ENCODE assay signal across 2 cellular contexts in the genomic region with DNA sequence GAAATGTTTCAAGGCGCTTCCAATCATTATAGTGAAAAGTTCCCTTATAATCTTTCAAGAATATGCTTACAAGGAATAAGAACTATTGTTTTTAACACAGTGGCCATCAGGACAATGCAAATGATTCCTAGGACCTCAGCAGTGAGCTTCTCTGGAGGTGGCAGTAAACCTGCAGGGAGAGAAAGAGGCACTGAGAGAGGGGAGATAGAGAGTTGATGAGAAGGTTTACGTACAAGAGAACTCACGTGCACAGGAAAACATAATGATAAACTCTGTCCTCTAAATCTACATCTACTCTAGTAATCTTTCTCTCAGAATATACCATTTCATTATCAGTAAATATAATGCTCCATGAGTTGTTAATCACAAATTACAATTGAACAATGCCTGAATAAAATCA.
TF ChIP-seq lines count a peak whose summit lies in the region.

No MANE protein-coding gene starts in this region.

TF ChIP-seq in GM23338, 12 proteins besides CTCF, POLR2A, EP300 and RAD21 (continued from another document and continues in another):
- TF ChIP-seq ZNF331 (CRISPR knock-in tag; IDR thresholded peaks at IDR 0.05; ENCODE audit: low read depth) (no peak), EZH2 (IDR thresholded peaks at IDR 0.05; ENCODE audit: low read depth, unreplicated experiment) (no peak), JUNB (IDR thresholded peaks at IDR 0.05; ENCODE audit: unreplicated experiment) (no peak), ZNF114 (CRISPR knock-in tag; IDR thresholded peaks at IDR 0.05) (no peak), STAT1 (IDR thresholded peaks at IDR 0.05; ENCODE audit: unreplicated experiment) (no peak), POLR2AphosphoS5 (IDR thresholded peaks at IDR 0.05; ENCODE audit: low read depth) (no peak), CREB1 (CRISPR knock-in tag; IDR thresholded peaks at IDR 0.05; ENCODE audit: low read depth) (no peak)
- TF ChIP-seq, protein P1, sequence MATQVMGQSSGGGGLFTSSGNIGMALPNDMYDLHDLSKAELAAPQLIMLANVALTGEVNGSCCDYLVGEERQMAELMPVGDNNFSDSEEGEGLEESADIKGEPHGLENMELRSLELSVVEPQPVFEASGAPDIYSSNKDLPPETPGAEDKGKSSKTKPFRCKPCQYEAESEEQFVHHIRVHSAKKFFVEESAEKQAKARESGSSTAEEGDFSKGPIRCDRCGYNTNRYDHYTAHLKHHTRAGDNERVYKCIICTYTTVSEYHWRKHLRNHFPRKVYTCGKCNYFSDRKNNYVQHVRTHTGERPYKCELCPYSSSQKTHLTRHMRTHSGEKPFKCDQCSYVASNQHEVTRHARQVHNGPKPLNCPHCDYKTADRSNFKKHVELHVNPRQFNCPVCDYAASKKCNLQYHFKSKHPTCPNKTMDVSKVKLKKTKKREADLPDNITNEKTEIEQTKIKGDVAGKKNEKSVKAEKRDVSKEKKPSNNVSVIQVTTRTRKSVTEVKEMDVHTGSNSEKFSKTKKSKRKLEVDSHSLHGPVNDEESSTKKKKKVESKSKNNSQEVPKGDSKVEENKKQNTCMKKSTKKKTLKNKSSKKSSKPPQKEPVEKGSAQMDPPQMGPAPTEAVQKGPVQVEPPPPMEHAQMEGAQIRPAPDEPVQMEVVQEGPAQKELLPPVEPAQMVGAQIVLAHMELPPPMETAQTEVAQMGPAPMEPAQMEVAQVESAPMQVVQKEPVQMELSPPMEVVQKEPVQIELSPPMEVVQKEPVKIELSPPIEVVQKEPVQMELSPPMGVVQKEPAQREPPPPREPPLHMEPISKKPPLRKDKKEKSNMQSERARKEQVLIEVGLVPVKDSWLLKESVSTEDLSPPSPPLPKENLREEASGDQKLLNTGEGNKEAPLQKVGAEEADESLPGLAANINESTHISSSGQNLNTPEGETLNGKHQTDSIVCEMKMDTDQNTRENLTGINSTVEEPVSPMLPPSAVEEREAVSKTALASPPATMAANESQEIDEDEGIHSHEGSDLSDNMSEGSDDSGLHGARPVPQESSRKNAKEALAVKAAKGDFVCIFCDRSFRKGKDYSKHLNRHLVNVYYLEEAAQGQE (IDR thresholded peaks at IDR 0.05; ENCODE audit: unreplicated experiment) = no peak
- TF ChIP-seq, protein P2, sequence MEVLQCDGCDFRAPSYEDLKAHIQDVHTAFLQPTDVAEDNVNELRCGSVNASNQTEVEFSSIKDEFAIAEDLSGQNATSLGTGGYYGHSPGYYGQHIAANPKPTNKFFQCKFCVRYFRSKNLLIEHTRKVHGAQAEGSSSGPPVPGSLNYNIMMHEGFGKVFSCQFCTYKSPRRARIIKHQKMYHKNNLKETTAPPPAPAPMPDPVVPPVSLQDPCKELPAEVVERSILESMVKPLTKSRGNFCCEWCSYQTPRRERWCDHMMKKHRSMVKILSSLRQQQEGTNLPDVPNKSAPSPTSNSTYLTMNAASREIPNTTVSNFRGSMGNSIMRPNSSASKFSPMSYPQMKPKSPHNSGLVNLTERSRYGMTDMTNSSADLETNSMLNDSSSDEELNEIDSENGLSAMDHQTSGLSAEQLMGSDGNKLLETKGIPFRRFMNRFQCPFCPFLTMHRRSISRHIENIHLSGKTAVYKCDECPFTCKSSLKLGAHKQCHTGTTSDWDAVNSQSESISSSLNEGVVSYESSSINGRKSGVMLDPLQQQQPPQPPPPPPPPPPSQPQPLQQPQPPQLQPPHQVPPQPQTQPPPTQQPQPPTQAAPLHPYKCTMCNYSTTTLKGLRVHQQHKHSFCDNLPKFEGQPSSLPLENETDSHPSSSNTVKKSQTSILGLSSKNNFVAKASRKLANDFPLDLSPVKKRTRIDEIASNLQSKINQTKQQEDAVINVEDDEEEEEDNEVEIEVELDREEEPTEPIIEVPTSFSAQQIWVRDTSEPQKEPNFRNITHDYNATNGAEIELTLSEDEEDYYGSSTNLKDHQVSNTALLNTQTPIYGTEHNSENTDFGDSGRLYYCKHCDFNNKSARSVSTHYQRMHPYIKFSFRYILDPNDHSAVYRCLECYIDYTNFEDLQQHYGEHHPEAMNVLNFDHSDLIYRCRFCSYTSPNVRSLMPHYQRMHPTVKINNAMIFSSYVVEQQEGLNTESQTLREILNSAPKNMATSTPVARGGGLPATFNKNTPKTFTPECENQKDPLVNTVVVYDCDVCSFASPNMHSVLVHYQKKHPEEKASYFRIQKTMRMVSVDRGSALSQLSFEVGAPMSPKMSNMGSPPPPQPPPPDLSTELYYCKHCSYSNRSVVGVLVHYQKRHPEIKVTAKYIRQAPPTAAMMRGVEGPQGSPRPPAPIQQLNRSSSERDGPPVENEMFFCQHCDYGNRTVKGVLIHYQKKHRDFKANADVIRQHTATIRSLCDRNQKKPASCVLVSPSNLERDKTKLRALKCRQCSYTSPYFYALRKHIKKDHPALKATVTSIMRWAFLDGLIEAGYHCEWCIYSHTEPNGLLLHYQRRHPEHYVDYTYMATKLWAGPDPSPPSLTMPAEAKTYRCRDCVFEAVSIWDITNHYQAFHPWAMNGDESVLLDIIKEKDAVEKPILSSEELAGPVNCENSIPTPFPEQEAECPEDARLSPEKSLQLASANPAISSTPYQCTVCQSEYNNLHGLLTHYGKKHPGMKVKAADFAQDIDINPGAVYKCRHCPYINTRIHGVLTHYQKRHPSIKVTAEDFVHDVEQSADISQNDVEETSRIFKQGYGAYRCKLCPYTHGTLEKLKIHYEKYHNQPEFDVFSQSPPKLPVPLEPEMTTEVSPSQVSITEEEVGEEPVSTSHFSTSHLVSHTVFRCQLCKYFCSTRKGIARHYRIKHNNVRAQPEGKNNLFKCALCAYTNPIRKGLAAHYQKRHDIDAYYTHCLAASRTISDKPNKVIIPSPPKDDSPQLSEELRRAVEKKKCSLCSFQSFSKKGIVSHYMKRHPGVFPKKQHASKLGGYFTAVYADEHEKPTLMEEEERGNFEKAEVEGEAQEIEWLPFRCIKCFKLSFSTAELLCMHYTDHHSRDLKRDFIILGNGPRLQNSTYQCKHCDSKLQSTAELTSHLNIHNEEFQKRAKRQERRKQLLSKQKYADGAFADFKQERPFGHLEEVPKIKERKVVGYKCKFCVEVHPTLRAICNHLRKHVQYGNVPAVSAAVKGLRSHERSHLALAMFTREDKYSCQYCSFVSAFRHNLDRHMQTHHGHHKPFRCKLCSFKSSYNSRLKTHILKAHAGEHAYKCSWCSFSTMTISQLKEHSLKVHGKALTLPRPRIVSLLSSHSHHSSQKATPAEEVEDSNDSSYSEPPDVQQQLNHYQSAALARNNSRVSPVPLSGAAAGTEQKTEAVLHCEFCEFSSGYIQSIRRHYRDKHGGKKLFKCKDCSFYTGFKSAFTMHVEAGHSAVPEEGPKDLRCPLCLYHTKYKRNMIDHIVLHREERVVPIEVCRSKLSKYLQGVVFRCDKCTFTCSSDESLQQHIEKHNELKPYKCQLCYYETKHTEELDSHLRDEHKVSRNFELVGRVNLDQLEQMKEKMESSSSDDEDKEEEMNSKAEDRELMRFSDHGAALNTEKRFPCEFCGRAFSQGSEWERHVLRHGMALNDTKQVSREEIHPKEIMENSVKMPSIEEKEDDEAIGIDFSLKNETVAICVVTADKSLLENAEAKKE (CRISPR knock-in tag; IDR thresholded peaks at IDR 0.05) = no peak
- TF ChIP-seq, protein P3, sequence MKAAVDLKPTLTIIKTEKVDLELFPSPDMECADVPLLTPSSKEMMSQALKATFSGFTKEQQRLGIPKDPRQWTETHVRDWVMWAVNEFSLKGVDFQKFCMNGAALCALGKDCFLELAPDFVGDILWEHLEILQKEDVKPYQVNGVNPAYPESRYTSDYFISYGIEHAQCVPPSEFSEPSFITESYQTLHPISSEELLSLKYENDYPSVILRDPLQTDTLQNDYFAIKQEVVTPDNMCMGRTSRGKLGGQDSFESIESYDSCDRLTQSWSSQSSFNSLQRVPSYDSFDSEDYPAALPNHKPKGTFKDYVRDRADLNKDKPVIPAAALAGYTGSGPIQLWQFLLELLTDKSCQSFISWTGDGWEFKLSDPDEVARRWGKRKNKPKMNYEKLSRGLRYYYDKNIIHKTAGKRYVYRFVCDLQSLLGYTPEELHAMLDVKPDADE (IDR thresholded peaks at IDR 0.05) = no peak

TF ChIP-seq in neural cell, 6 proteins besides CTCF, POLR2A, EP300 and RAD21:
- TF ChIP-seq, protein P1 (IDR thresholded peaks at IDR 0.05; ENCODE audit: borderline replicate concordance) = no peak
- TF ChIP-seq POLR2AphosphoS5 (IDR thresholded peaks at IDR 0.05) (no peak), EZH2 (IDR thresholded peaks at IDR 0.05; ENCODE audit: borderline replicate concordance, insufficient read depth, low read length, poor library complexity, severe bottlenecking) (no peak), SMC3 (conservative IDR thresholded peaks at IDR 0.05; ENCODE audit: poor library complexity) (no peak), MXI1 (conservative IDR thresholded peaks at IDR 0.05; ENCODE audit: poor library complexity, severe bottlenecking) (no peak), TAF1 (IDR thresholded peaks at IDR 0.05; ENCODE audit: low read depth) (no peak)
